In genomic region chr11:65743928-65744698, GRCh38 we compare ENCODE assay signal across 1 cellular context.
A peak's percentile ranks its signal among the peaks of the same experiment; 100 is the strongest.
TF ChIP-seq lines count a peak whose summit lies in the region.

No MANE protein-coding gene starts in this region.

TF ChIP-seq in SK-N-SH, 30 proteins besides CTCF, POLR2A, EP300 and RAD21:
- TF ChIP-seq SMC3 (IDR thresholded peaks at IDR 0.05; ENCODE audit: low read depth, low read length) (peak; percentile 64), CHD2 (IDR thresholded peaks at IDR 0.05; ENCODE audit: low read length, partially characterized antibody) (no peak), TEAD4 (IDR thresholded peaks at IDR 0.05; ENCODE audit: borderline replicate concordance, insufficient read depth) (no peak)
